Comparison of ENCODE assay signal across 8 cellular contexts in the genomic region with DNA sequence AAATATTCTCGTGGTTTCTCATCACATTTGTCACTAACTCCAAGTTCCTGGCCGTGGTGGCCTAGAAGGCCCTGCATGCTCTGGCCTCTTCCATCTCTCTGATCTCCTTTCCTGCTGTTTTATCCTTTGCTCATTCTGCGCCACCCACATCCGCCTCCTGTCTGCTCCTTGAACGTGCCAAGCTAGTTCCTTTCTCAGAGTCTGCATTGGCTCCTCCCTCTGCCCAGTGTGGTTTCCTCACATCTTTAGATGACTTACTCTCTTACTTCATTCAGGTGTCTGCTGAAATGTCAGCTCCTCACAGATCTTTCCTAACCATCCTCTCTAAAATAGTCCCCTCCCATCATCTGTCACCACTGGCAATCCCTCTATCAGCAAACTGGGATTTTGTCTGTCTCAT.
DNase-seq lines count a peak whose midpoint lies in the region; ATAC-seq and TF ChIP-seq lines count a peak whose summit lies in the region.

No MANE protein-coding gene starts in this region.

- in situ Hi-C loops in brain microvascular endothelial cell (cut with HindIII; ENCODE audit: low pct_ligation_motif_present, low sequenced_read_pairs): no loop called here

- DNase-seq in T-helper 1 cell (peak in 4 of 5 donors; percentile 39 to 80 (median 47)), brain microvascular endothelial cell (peak; percentile 13), HK-2 (ENCODE audit: unreplicated experiment) (no peak), HUDEP-2 (lab: John Stamatoyannopoulos, UW; ENCODE audit: unreplicated experiment in 76 of 76) (no peak), retina (no peak)
- DNase-seq in stimulated activated CD4-positive, alpha-beta T cell treated with anti-CD3 and anti-CD28 coated beads, Interleukin-12 subunit alpha, Interleukin-12 subunit beta, amount 100 ng/mL, for 4 hours: peak; percentile 34

- no peak for TF ChIP-seq CTCF in brain microvascular endothelial cell (IDR thresholded peaks at IDR 0.05; ENCODE audit: low read depth, low read length, missing control alignments)

- ATAC-seq in GM21717 (IDR thresholded peaks at IDR 0.05; ENCODE audit: unreplicated experiment) (peak; percentile 82), GM18519 (IDR thresholded peaks at IDR 0.05; ENCODE audit: low FRiP score, unreplicated experiment) (no peak)

- no peaks in the 10 kb centered on the region for H3K36me3 ChIP-seq in brain microvascular endothelial cell (replicated peaks)

- no peaks in the 10 kb centered on the region for H3K27me3 ChIP-seq in brain microvascular endothelial cell (replicated peaks)

- no peak overlapping the region for H3K27ac ChIP-seq in brain microvascular endothelial cell

- no peak overlapping the region for H3K4me3 ChIP-seq in brain microvascular endothelial cell (ENCODE audit: low read depth, low read length)

Comparison
In these comparisons a context has a peak if more than half of its experiments do, and no peak if none do; other contexts are left out.
1. DNase-seq: peak in T-helper 1 cell (4 of 5), brain microvascular endothelial cell (single experiment) and stimulated activated CD4-positive, alpha-beta T cell treated with anti-CD3 and anti-CD28 coated beads, Interleukin-12 subunit alpha, Interleukin-12 subunit beta, amount 100 ng/mL, for 4 hours (single experiment); none in HK-2 (single experiment), HUDEP-2 (0 of 76) and retina (single experiment).